Comparison of ENCODE assay signal across 10 cellular contexts in the genomic region with DNA sequence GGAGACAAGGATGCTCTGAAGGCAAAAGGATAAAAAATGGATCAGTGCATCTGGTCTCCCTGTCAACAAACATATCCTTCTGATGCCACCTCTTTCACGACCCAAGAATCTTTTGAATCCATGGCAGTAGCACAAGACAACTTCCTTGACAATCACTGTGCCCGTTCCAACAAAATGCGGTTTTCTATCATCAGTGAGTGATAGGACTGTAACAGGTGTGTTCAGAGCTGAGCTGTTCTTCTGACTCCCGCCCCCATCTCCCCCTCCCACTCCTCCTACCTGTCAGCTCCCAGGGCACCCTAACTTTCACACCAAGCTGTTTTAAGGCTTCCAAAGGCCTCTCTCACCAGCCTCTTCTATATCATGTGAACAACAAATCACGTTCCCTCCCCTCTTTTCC.
DNase-seq lines count a peak whose midpoint lies in the region; ATAC-seq and TF ChIP-seq lines count a peak whose summit lies in the region.
"Had no signal": no experiment of that assay in that cellular context is flagged by ENCODE, and none has a peak within 500 bp of the region (broad histone marks: within the 10 kb centered on the region; RNA-seq: fewer than 3 reads in every experiment).

No MANE protein-coding gene starts in this region.

- TF ChIP-seq CTCF in H9 (conservative IDR thresholded peaks at IDR 0.05) (no peak), gastroesophageal sphincter (IDR thresholded peaks at IDR 0.05) (no peak), sigmoid colon (IDR thresholded peaks at IDR 0.05) (no peak)

- no peak overlapping the region for H2AK5ac ChIP-seq in H9 (ENCODE audit: insufficient read length, low read length)

- DNase-seq in H9 (no peak), SK-N-MC (ENCODE audit: low read depth, low spot score) (no peak), sigmoid colon (no peak), NCI-H187 treated with DMSO at 0.1 percent for 48 hours (lab: John Stamatoyannopoulos, UW) (no peak), NCI-H1092 treated with DMSO at 0.1 percent for 48 hours (lab: John Stamatoyannopoulos, UW) (no peak)
- DNase-seq in activated CD4-positive, alpha-beta T cell treated with anti-CD3 and anti-CD28 coated beads, Interleukin-2, amount 10 ng/mL, durations not matched to agents 24 days and 14 days, result no peak
- DNase-seq: activated CD4-positive, CD25-positive, alpha-beta regulatory T cell; activated naive CD4-positive, alpha-beta T cell treated with anti-CD3 and anti-CD28 coated beads, Interleukin-2, amount 10 ng/mL, durations not matched to agents 7 days and 5 days had no signal

- no peak overlapping the region for H3K56ac ChIP-seq in H9 (ENCODE audit: insufficient read length, low read depth, low read length)

- no CpG with 5 or more reads among the region's 5 CpGs for WGBS in H9 (ENCODE audit: extremely low coverage, insufficient read length, low lambda C conversion rate)
- WGBS in gastroesophageal sphincter (ENCODE audit: low coverage in 1 of 2), 2 donors, result 45 to 48% methylated on average over 5 of the region's 5 CpGs
- 21 to 46% methylated on average over 5 of the region's 5 CpGs for WGBS in sigmoid colon, 2 donors

- TF ChIP-seq EP300 in gastroesophageal sphincter (IDR thresholded peaks at IDR 0.05) (no peak), sigmoid colon (IDR thresholded peaks at IDR 0.05) (no peak)

- H2BK5ac ChIP-seq in H9 (ENCODE audit: insufficient read length, low read length), result no peak overlapping the region

- TF ChIP-seq POLR2A in gastroesophageal sphincter (IDR thresholded peaks at IDR 0.05), result no peak
- no peak for TF ChIP-seq POLR2A in sigmoid colon (IDR thresholded peaks at IDR 0.05)

- H3T11ph ChIP-seq in H9 (ENCODE audit: low read length), result no peak overlapping the region

- no peak overlapping the region for H3K14ac ChIP-seq in H9 (ENCODE audit: insufficient read depth, low read length)

- no peaks in the 10 kb centered on the region for H3K36me3 Mint-ChIP-seq in H9 (ENCODE audit: insufficient read depth in 1 of 3, low read depth in 3 of 3)
- H3K36me3 Mint-ChIP-seq in activated CD4-positive, alpha-beta T cell treated with anti-CD3 and anti-CD28 coated beads, Interleukin-2, amount 10 ng/mL, durations not matched to agents 24 days and 14 days (ENCODE audit: low read depth), result no peaks in the 10 kb centered on the region
- H3K36me3 Mint-ChIP-seq: activated naive CD4-positive, alpha-beta T cell treated with anti-CD3 and anti-CD28 coated beads, Interleukin-2, amount 10 ng/mL, durations not matched to agents 7 days and 5 days had no signal

- H3K4ac ChIP-seq in H9 (ENCODE audit: low read depth, low read length), result no peak overlapping the region

- H2BK15ac ChIP-seq in H9 (ENCODE audit: low read depth, low read length), result no peak overlapping the region

- H3K27me3 ChIP-seq in H9 (ENCODE audit: insufficient read depth, low read length) (no peaks in the 10 kb centered on the region; the same call in 1 of the 2 replicates), gastroesophageal sphincter (no peaks in the 10 kb centered on the region), sigmoid colon (no peaks in the 10 kb centered on the region)

- peaks cover 31% of the 10 kb centered on the region; the same call in 1 of the 2 replicates for H3K79me2 ChIP-seq in H9 (ENCODE audit: insufficient read depth, low read length)

- H3K4me1 Mint-ChIP-seq in H9, result peaks cover 58% of the 10 kb centered on the region in 2 experiments
- no peaks in the 10 kb centered on the region for H3K4me1 Mint-ChIP-seq in activated CD4-positive, alpha-beta T cell treated with anti-CD3 and anti-CD28 coated beads, Interleukin-2, amount 10 ng/mL, durations not matched to agents 24 days and 14 days
- H3K4me1 Mint-ChIP-seq: activated naive CD4-positive, alpha-beta T cell treated with anti-CD3 and anti-CD28 coated beads, Interleukin-2, amount 10 ng/mL, durations not matched to agents 7 days and 5 days had no signal

- no peak overlapping the region for H3K18ac ChIP-seq in H9 (ENCODE audit: insufficient read length, low read depth, low read length)

- no peaks in the 10 kb centered on the region for H3K27me3 Mint-ChIP-seq in H9 (ENCODE audit: low read depth)
- peaks cover 15% of the 10 kb centered on the region for H3K27me3 Mint-ChIP-seq in activated CD4-positive, alpha-beta T cell treated with anti-CD3 and anti-CD28 coated beads, Interleukin-2, amount 10 ng/mL, durations not matched to agents 24 days and 14 days

- H3K9ac ChIP-seq in H9 (ENCODE audit: extremely low read depth, insufficient read length, low read length) (no peak overlapping the region), SK-N-MC (ENCODE audit: insufficient read length) (no peak overlapping the region)

- peak overlapping the region; percentile 45 to 75 for H3K4me3 Mint-ChIP-seq in H9
- no peak overlapping the region for H3K4me3 Mint-ChIP-seq in activated CD4-positive, alpha-beta T cell treated with anti-CD3 and anti-CD28 coated beads, Interleukin-2, amount 10 ng/mL, durations not matched to agents 24 days and 14 days
- H3K4me3 Mint-ChIP-seq: activated naive CD4-positive, alpha-beta T cell treated with anti-CD3 and anti-CD28 coated beads, Interleukin-2, amount 10 ng/mL, durations not matched to agents 7 days and 5 days had no signal

- no peaks in the 10 kb centered on the region for H4K20me1 ChIP-seq in H9 (ENCODE audit: control insufficient read depth, insufficient read depth, insufficient read length)

- H3K23me2 ChIP-seq in H9 (ENCODE audit: insufficient read length, low read depth, low read length, poor library complexity, severe bottlenecking), result no peaks in the 10 kb centered on the region

- ATAC-seq in gastroesophageal sphincter (no peak), HG02571 (IDR thresholded peaks at IDR 0.05; ENCODE audit: unreplicated experiment) (no peak)

- H3K4me3 ChIP-seq in SK-N-MC, result 0 out of 2 replicates have a peak overlapping the region, but pooled peaks have one; percentile 38
- H3K4me3 ChIP-seq in gastroesophageal sphincter, result peak overlapping the region in 1 of 2 donors; percentile 22
- H3K4me3 ChIP-seq in sigmoid colon, result peak overlapping the region; percentile 4 to 23 (median 6)

- H4K91ac ChIP-seq in H9 (ENCODE audit: insufficient read length, low read depth, low read length), result no peak overlapping the region

- H2BK120ac ChIP-seq in H9 (ENCODE audit: low read depth, low read length, poor library complexity, severe bottlenecking), result no peak overlapping the region

- H3K36me3 ChIP-seq in SK-N-MC (ENCODE audit: insufficient read depth, low read length), result no peaks in the 10 kb centered on the region
- H3K36me3 ChIP-seq in gastroesophageal sphincter, result no peaks in the 10 kb centered on the region
- no peaks in the 10 kb centered on the region for H3K36me3 ChIP-seq in sigmoid colon

- H3K79me1 ChIP-seq in H9 (ENCODE audit: insufficient read depth, low read depth, low read length, poor library complexity, severe bottlenecking), result peaks cover 15% of the 10 kb centered on the region

- H3K9me3 Mint-ChIP-seq in H9, result no peaks in the 10 kb centered on the region; a peak in 1 of 5 replicates
- H3K9me3 Mint-ChIP-seq in activated CD4-positive, alpha-beta T cell treated with anti-CD3 and anti-CD28 coated beads, Interleukin-2, amount 10 ng/mL, durations not matched to agents 24 days and 14 days, result no peaks in the 10 kb centered on the region
- H3K9me3 Mint-ChIP-seq: activated naive CD4-positive, alpha-beta T cell treated with anti-CD3 and anti-CD28 coated beads, Interleukin-2, amount 10 ng/mL, durations not matched to agents 7 days and 5 days had no signal

- peak overlapping the region; percentile 75 to 91 (median 79); a peak in 5 of 7 replicates for H3K27ac Mint-ChIP-seq in H9
- H3K27ac Mint-ChIP-seq in activated CD4-positive, alpha-beta T cell treated with anti-CD3 and anti-CD28 coated beads, Interleukin-2, amount 10 ng/mL, durations not matched to agents 24 days and 14 days, result no peak overlapping the region
- H3K27ac Mint-ChIP-seq: activated naive CD4-positive, alpha-beta T cell treated with anti-CD3 and anti-CD28 coated beads, Interleukin-2, amount 10 ng/mL, durations not matched to agents 7 days and 5 days had no signal

- H3K4me2 ChIP-seq in H9 (ENCODE audit: insufficient read depth, insufficient read length, low read length), result peak overlapping the region; percentile 22

- no peak overlapping the region for H2AFZ ChIP-seq in H9 (ENCODE audit: low read length)

- H2BK12ac ChIP-seq in H9 (ENCODE audit: insufficient read length, low read depth, low read length), result no peak overlapping the region

- H3K27ac ChIP-seq in H9 (ENCODE audit: insufficient read length, low read depth, low read length) (no peak overlapping the region), SK-N-MC (no peak overlapping the region), gastroesophageal sphincter (peak overlapping the region; percentile 37 to 82 (median 77)), sigmoid colon (peak overlapping the region; percentile 69 to 83 (median 82))

- no peak overlapping the region for H2BK20ac ChIP-seq in H9 (ENCODE audit: low read depth, low read length, poor library complexity, severe bottlenecking)

- no peak overlapping the region for H4K8ac ChIP-seq in H9 (replicated peaks; ENCODE audit: insufficient read length, low read depth, low read length)

- H3K9me3 ChIP-seq in H9 (ENCODE audit: control insufficient read depth, low read depth, low read length) (no peaks in the 10 kb centered on the region), SK-N-MC (ENCODE audit: low read depth, low read length) (no peaks in the 10 kb centered on the region), gastroesophageal sphincter (no peaks in the 10 kb centered on the region), sigmoid colon (no peaks in the 10 kb centered on the region)

- peaks cover 13% of the 10 kb centered on the region for H3K4me1 ChIP-seq in H9 (ENCODE audit: insufficient read depth, low read length)
- H3K4me1 ChIP-seq in gastroesophageal sphincter, result peaks cover 10 to 81% (median 23%) of the 10 kb centered on the region in 3 donors
- peaks cover 0 to 87% (median 60%) of the 10 kb centered on the region in 4 donors for H3K4me1 ChIP-seq in sigmoid colon

- H4K5ac ChIP-seq in H9 (ENCODE audit: insufficient read length, low read depth, low read length), result no peak overlapping the region

- intact Hi-C loops in sigmoid colon (cut with DNase I), result loop anchor here (5.0 kb wide), 1 partner anchor 72 kb away; no protein-coding TSS in a partner anchor
- intact Hi-C loops in activated CD4-positive, alpha-beta T cell treated with anti-CD3 and anti-CD28 coated beads, Interleukin-2, amount 10 ng/mL, durations not matched to agents 24 days and 14 days (cut with micrococcal nuclease), result no loop called here

- no peak overlapping the region for H3K23ac ChIP-seq in H9 (ENCODE audit: insufficient read length, low read depth, low read length)

Comparison
In these comparisons a context has a peak if more than half of its experiments do, and no peak if none do; other contexts are left out.
1. H3K27ac ChIP-seq: peak in gastroesophageal sphincter (4 of 4) and sigmoid colon (4 of 4); none in H9 (single experiment) and SK-N-MC (single experiment).